In genomic region chr6:87766211-87766610, GRCh38 we compare ENCODE assay signal across 22 cellular contexts.
A peak's percentile ranks its signal among the peaks of the same experiment; 100 is the strongest.
DNase-seq lines count a peak whose midpoint lies in the region; ATAC-seq, FAIRE-seq and TF ChIP-seq lines count a peak whose summit lies in the region.
"Had no signal": no experiment of that assay in that cellular context is flagged by ENCODE, and none has a peak within 500 bp of the region (broad histone marks: within the 10 kb centered on the region; RNA-seq: fewer than 3 reads in every experiment).

No MANE protein-coding gene starts in this region.

- H3K4me3 ChIP-seq in LNCaP clone FGC (ENCODE audit: low read depth, low read length) (no peak overlapping the region), K562 (no peak overlapping the region)
- H3K4me3 ChIP-seq: MG63 had no signal

- POLR2A ChIA-PET in K562 (lab: Yijun Ruan, JAX): interaction anchor here (0.6 to 3.7 kb wide), 4 partner anchors 8 to 67 kb away, joined by 3 to 11 read pairs (median 4); no protein-coding TSS in a partner anchor

- intact Hi-C loops in K562 (cut with micrococcal nuclease): no loop called here

- H3K4me1 Mint-ChIP-seq in mesothelial cell of epicardium: peaks cover 50% of the 10 kb centered on the region

- ATAC-seq in K562: no peak

- no peaks in the 10 kb centered on the region for H3K4me1 ChIP-seq in K562 (replicated peaks in 1 of 2; ENCODE audit: control insufficient read depth in 2 of 2, insufficient read depth in 2 of 2, low read length in 2 of 2)

- no peak overlapping the region for H3K9ac ChIP-seq in K562 (ENCODE audit: insufficient read depth in 1 of 2, low read depth in 2 of 2, low read length in 2 of 2)
- H3K9ac ChIP-seq: KMS-11, SK-N-SH had no signal

- no peaks in the 10 kb centered on the region for H3K27me3 Mint-ChIP-seq in mesothelial cell of epicardium (ENCODE audit: low read depth)

- CTCF ChIA-PET in K562 (lab: Yijun Ruan, JAX; ENCODE audit: low intra/inter-chr PET ratio): no interaction called here

- H3K4me3 Mint-ChIP-seq in mesothelial cell of epicardium: peak overlapping the region; percentile 6
- H3K4me3 Mint-ChIP-seq: CD14-positive monocyte, HFFc6 had no signal

- TF ChIP-seq POLR2A in K562 (conservative IDR thresholded peaks at IDR 0.05): no peak

- in situ Hi-C loops in K562 (cut with MboI): no loop called here

- 11% methylated on average over 2 of the region's 2 CpGs for WGBS in K562 (ENCODE audit: insufficient coverage, low coverage, missing lambda C conversion rate)

- no peak overlapping the region for H2AFZ ChIP-seq in K562 (ENCODE audit: low read depth, low read length)

- no peaks in the 10 kb centered on the region for H3K27me3 ChIP-seq in K562 (ENCODE audit: control insufficient read depth in 2 of 2, insufficient read depth in 2 of 2, low read length in 2 of 2)
- H3K27me3 ChIP-seq: MG63 had no signal

- no peaks in the 10 kb centered on the region for H3K79me2 ChIP-seq in K562 (ENCODE audit: control insufficient read depth, insufficient read depth, low read length)

- no peaks in the 10 kb centered on the region for H3K9me3 ChIP-seq in K562 (replicated peaks; ENCODE audit: control insufficient read depth, insufficient read depth, low read depth, low read length)
- H3K9me3 ChIP-seq: MG63, SK-N-SH had no signal

- no peak for TF ChIP-seq CTCF in LNCaP clone FGC (IDR thresholded peaks at IDR 0.05; ENCODE audit: control insufficient read depth, extremely low read depth, insufficient read depth)
- TF ChIP-seq CTCF in K562 (IDR thresholded peaks at IDR 0.05 in 2 of 3, conservative IDR thresholded peaks at IDR 0.05 in 1 of 3; ENCODE audit: insufficient read depth in 2 of 3, low read depth in 1 of 3, low read length in 3 of 3): no peak
- no peak for TF ChIP-seq CTCF in mesothelial cell of epicardium (IDR thresholded peaks at IDR 0.05; ENCODE audit: unreplicated experiment)

- BruUV-seq in K562 (replicated peaks; lab: Mats Ljungman, UMichigan): no TSS peak

- no peak for FAIRE-seq in K562 (lab: Jason Lieb, UNC)
- FAIRE-seq: H1 had no signal

- peak overlapping the region; percentile 83 for H3K27ac Mint-ChIP-seq in mesothelial cell of epicardium
- H3K27ac Mint-ChIP-seq: HFFc6 had no signal

- H4K20me1 ChIP-seq in K562 (replicated peaks; ENCODE audit: control insufficient read depth, insufficient read depth, low read length): no peaks in the 10 kb centered on the region

- H3K9me3 Mint-ChIP-seq in mesothelial cell of epicardium: no peaks in the 10 kb centered on the region
- H3K9me3 Mint-ChIP-seq: HFFc6 had no signal

- TF ChIP-seq EP300 in K562 (IDR thresholded peaks at IDR 0.05; ENCODE audit: low read length): no peak

- H3K27ac ChIP-seq in K562 (ENCODE audit: extremely low read depth, low read depth, low read length) (no peak overlapping the region), caudate nucleus (ENCODE audit: low read depth, low read length) (no peak overlapping the region)
- H3K27ac ChIP-seq: 22Rv1, KMS-11 had no signal

- H3K9me1 ChIP-seq in K562 (ENCODE audit: control insufficient read depth, insufficient read depth, low read length): no peaks in the 10 kb centered on the region

- no peak overlapping the region for H3K4me2 ChIP-seq in K562 (ENCODE audit: insufficient read depth, low read length)
- H3K4me2 ChIP-seq: KMS-11, SK-N-SH had no signal

- peak; percentile 10 for DNase-seq in NCI-H146 (lab: John Stamatoyannopoulos, UW)
- DNase-seq in NCI-H146 treated with DMSO at 0.1 percent for 48 hours (lab: John Stamatoyannopoulos, UW; ENCODE audit: unreplicated experiment): no peak
- peak; percentile 6 for DNase-seq in LNCaP clone FGC (ENCODE audit: low read depth)
- no peak for DNase-seq in K562 (ENCODE audit: extremely low read depth in 1 of 4, low spot score in 3 of 4)
- DNase-seq in mesothelial cell of epicardium (ENCODE audit: low spot score in 2 of 2, unreplicated experiment in 2 of 2): no peak
- DNase-seq in NCI-H524 treated with DMSO at 0.1 percent for 48 hours (lab: John Stamatoyannopoulos, UW): no peak
- no peak for DNase-seq in Kasumi-1 (lab: John Stamatoyannopoulos, UW)
- no peak for DNase-seq in caudate nucleus (lab: John Stamatoyannopoulos, UW)
- DNase-seq: DMS79, HFFc6, MG63, NCI-H1048, NCI-H1436, NCI-H2029 treated with DMSO at 0.1 percent for 48 hours, NCI-H69, OCI-M1, SHP77, SK-N-SH had no signal

- H3K36me3 Mint-ChIP-seq in mesothelial cell of epicardium: no peaks in the 10 kb centered on the region

- H3K36me3 ChIP-seq in K562 (ENCODE audit: control insufficient read depth, insufficient read depth, low read length): no peaks in the 10 kb centered on the region
- H3K36me3 ChIP-seq: MG63 had no signal

- no peak for TF ChIP-seq RAD21 in K562 (CRISPR knock-in tag; conservative IDR thresholded peaks at IDR 0.05 in 1 of 2, IDR thresholded peaks at IDR 0.05 in 1 of 2)

TF ChIP-seq in K562, 482 proteins besides CTCF, POLR2A, EP300 and RAD21:
- TF ChIP-seq PBX2 (CRISPR knock-in tag; IDR thresholded peaks at IDR 0.05; ENCODE audit: low read depth) (no peak), PBX2 (tag; conservative IDR thresholded peaks at IDR 0.05; ENCODE audit: low read depth) (peak; percentile 61; the same call in 1 of the 2 replicates), MEIS2 (IDR thresholded peaks at IDR 0.05; ENCODE audit: partially characterized antibody) (peak; percentile 54), TGIF2 (CRISPR knock-in tag; IDR thresholded peaks at IDR 0.05) (no peak)

Comparison
In these comparisons a context has a peak if more than half of its experiments do, and no peak if none do; other contexts are left out.
1. DNase-seq: peak in NCI-H146 (single experiment) and LNCaP clone FGC (single experiment); none in NCI-H146 treated with DMSO at 0.1 percent for 48 hours (single experiment), K562 (0 of 4), mesothelial cell of epicardium (0 of 2), NCI-H524 treated with DMSO at 0.1 percent for 48 hours (single experiment), Kasumi-1 (0 of 2) and caudate nucleus (0 of 61).